In the genomic region with DNA sequence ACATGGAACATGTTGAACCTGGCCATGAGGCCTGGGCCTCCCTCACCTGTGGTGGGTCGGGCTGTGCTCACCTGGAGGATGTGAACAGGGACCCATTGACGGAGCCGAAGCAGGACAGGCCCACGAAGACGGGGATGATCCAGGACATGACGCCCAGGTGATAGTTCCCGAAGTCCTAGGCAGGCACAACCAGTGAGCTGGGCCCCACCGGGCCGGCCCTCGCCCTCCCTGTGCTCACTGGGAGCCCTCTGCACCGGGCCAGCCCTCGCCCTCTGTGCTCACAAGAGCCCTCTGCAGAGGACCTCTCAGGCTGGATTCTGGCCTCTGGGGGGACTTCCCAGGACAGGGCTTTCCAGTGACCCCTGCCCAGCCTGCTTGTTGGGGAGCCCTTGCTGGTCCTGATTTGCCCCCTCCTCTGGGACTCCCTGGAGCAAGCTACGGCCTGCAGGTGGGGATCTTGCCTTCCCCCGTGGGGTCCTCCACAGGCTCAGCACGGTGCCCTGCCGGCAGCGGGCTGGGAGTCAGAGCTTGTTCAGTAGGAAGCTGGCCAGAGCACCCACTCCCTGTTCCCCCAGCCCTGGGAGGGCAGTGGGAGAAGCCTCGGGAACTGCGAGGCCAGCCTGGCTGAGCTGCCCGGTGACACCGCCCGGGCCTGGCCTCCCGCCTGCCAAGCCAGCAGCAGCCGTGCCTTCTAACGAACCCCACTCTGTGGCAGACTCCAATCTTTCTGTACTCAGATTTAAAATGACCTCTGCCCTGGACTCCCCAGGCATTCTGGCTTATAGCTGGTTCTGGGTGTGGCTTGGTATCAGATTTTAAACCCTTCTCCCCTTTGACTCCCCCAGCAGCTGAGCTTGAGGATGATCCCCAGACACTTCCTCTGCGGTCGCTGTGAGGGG, we compare ENCODE assay signal across 1 cellular context.
TF ChIP-seq lines count a peak whose summit lies in the region.

No MANE protein-coding gene starts in this region.

TF ChIP-seq in endothelial cell of umbilical vein, 7 proteins besides CTCF, POLR2A, EP300 and RAD21:
- no peak for TF ChIP-seq FOS (IDR thresholded peaks at IDR 0.05; ENCODE audit: borderline replicate concordance, insufficient read depth, low read length)
TF ChIP-seq in endothelial cell of umbilical vein: peak in this region for 0.
